In genomic region chr2:206851511-206851910, GRCh38 we compare ENCODE assay signal across 29 cellular contexts.
"Had no signal": no experiment of that assay in that cellular context is flagged by ENCODE, and none has a peak within 500 bp of the region (broad histone marks: within the 10 kb centered on the region; RNA-seq: fewer than 3 reads in every experiment).

No MANE protein-coding gene starts in this region.

- H3K4me2 ChIP-seq: SK-N-SH had no signal

- H3K4me1 ChIP-seq: body of pancreas, breast epithelium, Peyer's patch, SJSA1 had no signal

- H3K36me3 ChIP-seq: breast epithelium, Peyer's patch, SJSA1 had no signal

- H3K27me3 ChIP-seq: body of pancreas, breast epithelium, Peyer's patch, SJSA1 had no signal

- H3K9me3 ChIP-seq: body of pancreas, breast epithelium, Peyer's patch, SJSA1, SK-N-SH had no signal

- H3K4me3 Mint-ChIP-seq: activated CD4-positive, alpha-beta T cell treated with anti-CD3 and anti-CD28 coated beads, Interleukin-2, amount 10 ng/mL, durations not matched to agents 24 days and 14 days; activated CD8-positive, alpha-beta T cell treated with anti-CD3 and anti-CD28 coated beads for 36 hours; activated naive CD4-positive, alpha-beta T cell treated with anti-CD3 and anti-CD28 coated beads, Interleukin-2, amount 50 U/mL, for 24 hours; activated naive CD8-positive, alpha-beta T cell treated with anti-CD3 and anti-CD28 coated beads, Interleukin-2, amount 10 ng/mL, durations not matched to agents 7 days and 5 days; T-helper 1 cell treated with Interleukin-12 subunit alpha and Interleukin-12 subunit beta and Interleukin-4 antibody, amounts not matched to agents 30 μg/mL and 1 μg/mL, for 36 hours; T-helper 2 cell treated with Interferon-gamma antibody and Interleukin-4, amounts not matched to agents 5 μg/mL and 100 μg/mL, for 36 hours had no signal

- H3K4me3 ChIP-seq: body of pancreas, breast epithelium, Peyer's patch, SJSA1 had no signal

- H3K9ac ChIP-seq: SK-N-SH had no signal

- DNase-seq: activated CD4-positive, alpha-beta T cell treated with anti-CD3 and anti-CD28 coated beads, Interleukin-2, amount 10 ng/mL, durations not matched to agents 24 days and 14 days; activated CD4-positive, alpha-beta T cell treated with anti-CD3 and anti-CD28 coated beads, Interleukin-2, amount 50 U/mL, for 4 hours; activated CD8-positive, alpha-beta T cell treated with anti-CD3 and anti-CD28 coated beads for 36 hours; activated gamma-delta T cell; activated naive CD4-positive, alpha-beta T cell treated with Interleukin-2 at 50 U/mL for 16 hours; activated naive CD8-positive, alpha-beta T cell treated with anti-CD3 and anti-CD28 coated beads, Interleukin-2, amount 10 ng/mL, durations not matched to agents 7 days and 5 days; activated T-cell treated with anti-CD3 and anti-CD28 coated beads, Interleukin-2, amount 50 U/mL, for 1 hour; amygdala; body of pancreas; cerebellar nuclear complex; Kasumi-1; KG1; MM.1S; NCI-H1105; NCI-H1417 treated with DMSO at 0.1 percent for 48 hours; NCI-H2029; NCI-H345; NCI-H510A treated with DMSO at 0.1 percent for 48 hours; PC-3; Peyer's patch; RPMI8226; SHP77 treated with DMSO at 0.1 percent for 48 hours; SK-N-SH had no signal

- H3K4me1 Mint-ChIP-seq: activated CD4-positive, alpha-beta T cell treated with anti-CD3 and anti-CD28 coated beads, Interleukin-2, amount 10 ng/mL, durations not matched to agents 24 days and 14 days; activated naive CD4-positive, alpha-beta T cell treated with anti-CD3 and anti-CD28 coated beads, Interleukin-2, amount 50 U/mL, for 24 hours; activated naive CD8-positive, alpha-beta T cell treated with anti-CD3 and anti-CD28 coated beads, Interleukin-2, amount 10 ng/mL, durations not matched to agents 7 days and 5 days had no signal

- H3K27ac ChIP-seq: body of pancreas, breast epithelium, Peyer's patch, SJSA1 had no signal

- ATAC-seq: activated CD8-positive, alpha-beta T cell treated with anti-CD3 and anti-CD28 coated beads for 36 hours; body of pancreas; PC-3 had no signal

- H3K27ac Mint-ChIP-seq: activated CD4-positive, alpha-beta T cell treated with anti-CD3 and anti-CD28 coated beads, Interleukin-2, amount 10 ng/mL, durations not matched to agents 24 days and 14 days; activated CD8-positive, alpha-beta T cell treated with anti-CD3 and anti-CD28 coated beads for 36 hours; activated naive CD4-positive, alpha-beta T cell treated with anti-CD3 and anti-CD28 coated beads, Interleukin-2, amount 50 U/mL, for 24 hours; activated naive CD8-positive, alpha-beta T cell treated with anti-CD3 and anti-CD28 coated beads, Interleukin-2, amount 10 ng/mL, durations not matched to agents 7 days and 5 days; activated T-helper 2 cell treated with anti-CD3 and anti-CD28 coated beads, Interferon-gamma antibody, Interleukin-2, Interleukin-4, amounts not matched to agents 10 μg/mL and 5 μg/mL and 100 μg/mL, durations not matched to agents 14 hours and 24 hours and 36 hours; T-helper 1 cell treated with Interleukin-12 subunit alpha and Interleukin-12 subunit beta and Interleukin-4 antibody, amounts not matched to agents 30 μg/mL and 1 μg/mL, for 36 hours; T-helper 2 cell treated with Interferon-gamma antibody and Interleukin-4, amounts not matched to agents 5 μg/mL and 100 μg/mL, for 36 hours had no signal

- H3K9me3 Mint-ChIP-seq: activated CD4-positive, alpha-beta T cell treated with anti-CD3 and anti-CD28 coated beads, Interleukin-2, amount 10 ng/mL, durations not matched to agents 24 days and 14 days; activated CD8-positive, alpha-beta T cell treated with anti-CD3 and anti-CD28 coated beads for 36 hours; activated naive CD4-positive, alpha-beta T cell treated with anti-CD3 and anti-CD28 coated beads, Interleukin-2, amount 50 U/mL, for 24 hours; activated naive CD8-positive, alpha-beta T cell treated with anti-CD3 and anti-CD28 coated beads, Interleukin-2, amount 10 ng/mL, durations not matched to agents 7 days and 5 days; activated T-helper 2 cell treated with anti-CD3 and anti-CD28 coated beads, Interferon-gamma antibody, Interleukin-2, Interleukin-4, amounts not matched to agents 10 μg/mL and 5 μg/mL and 100 μg/mL, durations not matched to agents 14 hours and 24 hours and 36 hours; T-helper 1 cell treated with Interleukin-12 subunit alpha and Interleukin-12 subunit beta and Interleukin-4 antibody, amounts not matched to agents 30 μg/mL and 1 μg/mL, for 36 hours; T-helper 2 cell treated with Interferon-gamma antibody and Interleukin-4, amounts not matched to agents 5 μg/mL and 100 μg/mL, for 36 hours had no signal

- H3K27me3 Mint-ChIP-seq: activated CD4-positive, alpha-beta T cell treated with anti-CD3 and anti-CD28 coated beads, Interleukin-2, amount 10 ng/mL, durations not matched to agents 24 days and 14 days; activated CD8-positive, alpha-beta T cell treated with anti-CD3 and anti-CD28 coated beads for 36 hours; activated naive CD4-positive, alpha-beta T cell treated with anti-CD3 and anti-CD28 coated beads, Interleukin-2, amount 50 U/mL, for 24 hours; activated naive CD8-positive, alpha-beta T cell treated with anti-CD3 and anti-CD28 coated beads, Interleukin-2, amount 10 ng/mL, durations not matched to agents 7 days and 5 days had no signal

- H3K36me3 Mint-ChIP-seq: activated naive CD4-positive, alpha-beta T cell treated with anti-CD3 and anti-CD28 coated beads, Interleukin-2, amount 50 U/mL, for 24 hours; activated naive CD8-positive, alpha-beta T cell treated with anti-CD3 and anti-CD28 coated beads, Interleukin-2, amount 10 ng/mL, durations not matched to agents 7 days and 5 days had no signal
